Comparison of ENCODE assay signal across 1 cellular context in the genomic region with DNA sequence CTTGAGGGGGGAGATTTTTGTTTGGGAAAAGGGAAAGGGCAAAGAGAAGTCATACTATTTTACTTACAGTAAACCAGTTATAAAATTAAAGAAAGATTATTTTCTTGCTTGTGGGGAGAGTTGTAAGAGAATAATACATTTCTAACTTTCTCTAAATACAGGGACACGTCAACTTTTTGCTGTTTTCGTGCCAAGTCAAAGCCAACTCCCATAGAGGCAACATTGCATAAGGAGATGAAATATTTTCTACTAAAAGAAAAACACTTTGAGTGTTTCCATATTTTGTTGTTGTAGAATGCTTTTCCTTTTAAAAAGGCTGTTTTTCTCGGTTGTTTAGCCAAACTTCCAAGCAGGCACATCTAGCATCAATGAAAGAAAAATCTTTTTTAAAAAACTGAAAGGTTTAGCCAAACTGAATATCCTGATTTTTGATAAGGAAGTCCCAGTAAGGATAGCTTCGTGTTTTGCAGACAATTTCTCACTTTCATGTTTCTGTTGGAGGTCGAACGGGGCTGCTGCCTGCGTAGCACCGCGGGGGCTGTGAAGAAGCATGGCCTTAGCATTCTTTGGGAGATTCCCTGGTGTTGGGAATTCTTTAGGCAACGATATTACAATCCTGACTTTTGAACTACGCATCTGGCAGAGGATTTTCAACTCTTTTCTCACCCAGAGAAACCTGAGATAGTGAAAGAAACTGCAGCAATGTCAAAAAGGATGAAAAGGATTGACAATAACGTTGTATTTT.
TF ChIP-seq lines count a peak whose summit lies in the region.

No MANE protein-coding gene starts in this region.

TF ChIP-seq in IMR-90, 13 proteins besides CTCF, POLR2A, EP300 and RAD21:
- TF ChIP-seq, protein P1, sequence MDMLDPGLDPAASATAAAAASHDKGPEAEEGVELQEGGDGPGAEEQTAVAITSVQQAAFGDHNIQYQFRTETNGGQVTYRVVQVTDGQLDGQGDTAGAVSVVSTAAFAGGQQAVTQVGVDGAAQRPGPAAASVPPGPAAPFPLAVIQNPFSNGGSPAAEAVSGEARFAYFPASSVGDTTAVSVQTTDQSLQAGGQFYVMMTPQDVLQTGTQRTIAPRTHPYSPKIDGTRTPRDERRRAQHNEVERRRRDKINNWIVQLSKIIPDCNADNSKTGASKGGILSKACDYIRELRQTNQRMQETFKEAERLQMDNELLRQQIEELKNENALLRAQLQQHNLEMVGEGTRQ (IDR thresholded peaks at IDR 0.05; ENCODE audit: low read depth, low read length) = no peak
- TF ChIP-seq RFX5 (IDR thresholded peaks at IDR 0.05; ENCODE audit: low read depth, low read length) = no peak
